ENCODE assay signal across 20 cellular contexts in the genomic region with DNA sequence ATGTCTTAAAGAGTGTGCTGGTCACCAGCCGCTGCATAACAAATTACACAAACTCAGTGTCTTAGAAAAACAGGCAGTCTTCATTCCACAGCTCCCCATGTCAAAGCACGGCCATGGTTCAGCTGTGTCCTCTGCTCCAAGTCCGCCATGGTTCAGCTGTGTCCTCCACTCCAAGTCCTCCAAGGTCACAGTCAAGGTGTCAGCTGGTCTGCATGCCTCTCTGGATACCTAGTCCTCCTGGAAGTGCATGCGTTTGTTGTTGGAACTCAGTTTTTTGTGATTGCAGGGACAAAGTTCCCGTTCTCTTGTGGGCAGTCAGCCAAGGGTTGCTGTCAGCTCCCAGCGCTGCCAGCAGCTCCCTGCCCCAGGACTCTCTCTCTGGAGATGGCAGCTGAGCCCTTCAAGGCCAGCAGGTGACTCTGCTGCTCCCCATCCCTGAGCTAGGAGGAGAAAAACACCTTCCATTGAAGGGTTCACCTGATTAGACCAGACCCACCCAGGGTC.
DNase-seq lines count a peak whose midpoint lies in the region; ATAC-seq and TF ChIP-seq lines count a peak whose summit lies in the region.
"Had no signal": no experiment of that assay in that cellular context is flagged by ENCODE, and none has a peak within 500 bp of the region (broad histone marks: within the 10 kb centered on the region; RNA-seq: fewer than 3 reads in every experiment).

No MANE protein-coding gene starts in this region.

- H3K4me3 ChIP-seq in HEK293 (ENCODE audit: low read depth, low read length) (no peak overlapping the region), coronary artery (no peak overlapping the region), thyroid gland (replicated peaks in 1 of 3) (no peak overlapping the region)
- H3K4me3 ChIP-seq: A549, GM12878, GM23248 had no signal

- ATAC-seq in left lobe of liver: peak; percentile 70
- ATAC-seq: A549, GM12878 had no signal

- H3K9me3 ChIP-seq in HEK293 (ENCODE audit: control insufficient read depth, insufficient read depth, low read depth, low read length) (no peaks in the 10 kb centered on the region), thyroid gland (no peaks in the 10 kb centered on the region)

- no peak overlapping the region for H3K27ac Mint-ChIP-seq in Calu3 (ENCODE audit: unreplicated experiment)
- H3K27ac Mint-ChIP-seq: CD4-positive, alpha-beta memory T cell had no signal

- intact Hi-C loops in thyroid gland (cut with DNase I): no loop called here
- intact Hi-C loops in Calu3 (cut with micrococcal nuclease; ENCODE audit: unreplicated experiment): no loop called here

- no peak for TF ChIP-seq POLR2A in thyroid gland (IDR thresholded peaks at IDR 0.05)

- H3K27ac ChIP-seq in HEK293 (ENCODE audit: extremely low read depth, low read depth, low read length): no peak overlapping the region
- H3K27ac ChIP-seq in coronary artery: no peak overlapping the region
- no peak overlapping the region for H3K27ac ChIP-seq in thyroid gland
- H3K27ac ChIP-seq: A549, GM23248 had no signal

- BruUV-seq in Calu3 (replicated peaks; lab: Mats Ljungman, UMichigan): no TSS peak

- CTCF ChIA-PET in HEK293 (lab: Yijun Ruan, JAX) (no interaction called here), Calu3 (lab: Charles Lee) (no interaction called here)

- no peaks in the 10 kb centered on the region for H3K4me1 ChIP-seq in HEK293 (ENCODE audit: control insufficient read depth, insufficient read depth, low read length)
- H3K4me1 ChIP-seq in thyroid gland: peaks cover 0 to 11% of the 10 kb centered on the region in 2 donors
- H3K4me1 ChIP-seq: A549 had no signal

- DNase-seq in coronary artery (ENCODE audit: low spot score) (peak; percentile 53), left lobe of liver (ENCODE audit: low spot score) (no peak), thyroid gland (peak; percentile 62 to 81), AML-193 (lab: John Stamatoyannopoulos, UW) (no peak), Calu3 (no peak), MV-4-11 (lab: John Stamatoyannopoulos, UW) (no peak)
- DNase-seq: 8988T; ACHN; C1 segment of cervical spinal cord; CD4-positive, alpha-beta memory T cell; COR-L47; DMS79; EL; GDM1; GM23248; H7; HCEC 1CT had no signal

- no peaks in the 10 kb centered on the region for H3K36me3 Mint-ChIP-seq in Calu3 (ENCODE audit: insufficient read depth, unreplicated experiment)
- H3K36me3 Mint-ChIP-seq: CD4-positive, alpha-beta memory T cell had no signal

- H3K36me3 ChIP-seq in HEK293 (ENCODE audit: control insufficient read depth in 2 of 2, insufficient read depth in 1 of 2, low read length in 2 of 2) (no peaks in the 10 kb centered on the region), thyroid gland (no peaks in the 10 kb centered on the region)

- H3K27me3 Mint-ChIP-seq in Calu3 (ENCODE audit: unreplicated experiment): no peaks in the 10 kb centered on the region

- no peak overlapping the region for H3K4me3 Mint-ChIP-seq in Calu3 (ENCODE audit: low read depth, unreplicated experiment)
- H3K4me3 Mint-ChIP-seq: CD4-positive, alpha-beta memory T cell had no signal

- H3K27me3 ChIP-seq in thyroid gland: no peaks in the 10 kb centered on the region

- H3K4me1 Mint-ChIP-seq in Calu3 (ENCODE audit: low read depth, unreplicated experiment): no peaks in the 10 kb centered on the region
- H3K4me1 Mint-ChIP-seq: CD4-positive, alpha-beta memory T cell had no signal

- POLR2A ChIA-PET in HEK293 (lab: Yijun Ruan, JAX): no interaction called here

- 50 to 60% methylated on average over 4 to 6 of the region's 6 CpGs for WGBS in thyroid gland, 2 donors

- H3K9me3 Mint-ChIP-seq in Calu3 (ENCODE audit: low read depth, unreplicated experiment): peaks cover 16% of the 10 kb centered on the region

- TF ChIP-seq CTCF in HEK293 (tag by site-specific recombination; IDR thresholded peaks at IDR 0.05) (no peak), coronary artery (IDR thresholded peaks at IDR 0.05) (no peak), thyroid gland (IDR thresholded peaks at IDR 0.05) (no peak), Calu3 (IDR thresholded peaks at IDR 0.05; ENCODE audit: unreplicated experiment) (no peak)

TF ChIP-seq in HEK293, 187 proteins besides CTCF, POLR2A, EP300 and RAD21:
- TF ChIP-seq ZXDB (tag by site-specific recombination; IDR thresholded peaks at IDR 0.05) (no peak), ZNF10 (tag by site-specific recombination; IDR thresholded peaks at IDR 0.05) (0 out of 2 replicates have a peak, but pooled peaks have one; percentile 36)

Comparison
In these comparisons a context has a peak if more than half of its experiments do, and no peak if none do; other contexts are left out.
1. DNase-seq: peak in coronary artery (single experiment) and thyroid gland (2 of 2); none in left lobe of liver (single experiment), AML-193 (0 of 2), Calu3 (single experiment) and MV-4-11 (single experiment).